In genomic region chr7:128454808-128455555, GRCh38 we compare ENCODE assay signal across 1 cellular context.
A peak's percentile ranks its signal among the peaks of the same experiment; 100 is the strongest.
TF ChIP-seq lines count a peak whose summit lies in the region.

No MANE protein-coding gene starts in this region.

TF ChIP-seq in H1, 55 proteins besides CTCF, POLR2A, EP300 and RAD21:
- TF ChIP-seq BACH1 (IDR thresholded peaks at IDR 0.05; ENCODE audit: low read length), result no peak
- no peak for TF ChIP-seq CREB1 (IDR thresholded peaks at IDR 0.05)
- no peak for TF ChIP-seq HDAC2 (IDR thresholded peaks at IDR 0.05; ENCODE audit: borderline replicate concordance in 1 of 2, low read depth in 2 of 2, low read length in 2 of 2)
- no peak for TF ChIP-seq YY1 (IDR thresholded peaks at IDR 0.05; ENCODE audit: low read depth, low read length)
- TF ChIP-seq SUZ12 (IDR thresholded peaks at IDR 0.05; ENCODE audit: low read length), result no peak
- peak; percentile 1 for TF ChIP-seq ASH2L (IDR thresholded peaks at IDR 0.05; ENCODE audit: low read length)
